1 cellular context compared by ENCODE assay signal in genomic region chr4:8216443-8217245, GRCh38.
A peak's percentile ranks its signal among the peaks of the same experiment; 100 is the strongest.
TF ChIP-seq lines count a peak whose summit lies in the region.

No MANE protein-coding gene starts in this region.

TF ChIP-seq in HepG2, 621 proteins besides CTCF, POLR2A, EP300 and RAD21:
- no peak for TF ChIP-seq RARA (CRISPR knock-in tag; IDR thresholded peaks at IDR 0.05)
- no peak for TF ChIP-seq PAXIP1 (CRISPR knock-in tag; conservative IDR thresholded peaks at IDR 0.05)
- 0 out of 2 replicates have a peak, but pooled peaks have one; percentile 46 for TF ChIP-seq RBFOX2 (IDR thresholded peaks at IDR 0.05; ENCODE audit: low read depth, low read length)
- TF ChIP-seq ZNF256 (CRISPR knock-in tag; conservative IDR thresholded peaks at IDR 0.05), result no peak
- TF ChIP-seq DNMT1 (CRISPR knock-in tag; IDR thresholded peaks at IDR 0.05), result no peak
- TF ChIP-seq HNRNPK (IDR thresholded peaks at IDR 0.05; ENCODE audit: low read depth, low read length, poor library complexity, severe bottlenecking), result no peak
- TF ChIP-seq CBX5 (CRISPR knock-in tag; IDR thresholded peaks at IDR 0.05; ENCODE audit: borderline replicate concordance), result no peak
- no peak for TF ChIP-seq ZNF354B (CRISPR knock-in tag; IDR thresholded peaks at IDR 0.05)
- TF ChIP-seq AGO2 (optimal IDR thresholded peaks at IDR 0.05; ENCODE audit: low read depth, low read length), result peak; percentile 14
- TF ChIP-seq, protein P1, sequence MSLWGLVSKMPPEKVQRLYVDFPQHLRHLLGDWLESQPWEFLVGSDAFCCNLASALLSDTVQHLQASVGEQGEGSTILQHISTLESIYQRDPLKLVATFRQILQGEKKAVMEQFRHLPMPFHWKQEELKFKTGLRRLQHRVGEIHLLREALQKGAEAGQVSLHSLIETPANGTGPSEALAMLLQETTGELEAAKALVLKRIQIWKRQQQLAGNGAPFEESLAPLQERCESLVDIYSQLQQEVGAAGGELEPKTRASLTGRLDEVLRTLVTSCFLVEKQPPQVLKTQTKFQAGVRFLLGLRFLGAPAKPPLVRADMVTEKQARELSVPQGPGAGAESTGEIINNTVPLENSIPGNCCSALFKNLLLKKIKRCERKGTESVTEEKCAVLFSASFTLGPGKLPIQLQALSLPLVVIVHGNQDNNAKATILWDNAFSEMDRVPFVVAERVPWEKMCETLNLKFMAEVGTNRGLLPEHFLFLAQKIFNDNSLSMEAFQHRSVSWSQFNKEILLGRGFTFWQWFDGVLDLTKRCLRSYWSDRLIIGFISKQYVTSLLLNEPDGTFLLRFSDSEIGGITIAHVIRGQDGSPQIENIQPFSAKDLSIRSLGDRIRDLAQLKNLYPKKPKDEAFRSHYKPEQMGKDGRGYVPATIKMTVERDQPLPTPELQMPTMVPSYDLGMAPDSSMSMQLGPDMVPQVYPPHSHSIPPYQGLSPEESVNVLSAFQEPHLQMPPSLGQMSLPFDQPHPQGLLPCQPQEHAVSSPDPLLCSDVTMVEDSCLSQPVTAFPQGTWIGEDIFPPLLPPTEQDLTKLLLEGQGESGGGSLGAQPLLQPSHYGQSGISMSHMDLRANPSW (CRISPR knock-in tag; IDR thresholded peaks at IDR 0.05; ENCODE audit: borderline replicate concordance), result no peak
- no peak for TF ChIP-seq TIGD3 (CRISPR knock-in tag; IDR thresholded peaks at IDR 0.05; ENCODE audit: borderline replicate concordance)
- no peak for TF ChIP-seq RBM39 (IDR thresholded peaks at IDR 0.05; ENCODE audit: low read depth, low read length, poor library complexity, severe bottlenecking)
